ENCODE assay signal across 21 cellular contexts in the genomic region with DNA sequence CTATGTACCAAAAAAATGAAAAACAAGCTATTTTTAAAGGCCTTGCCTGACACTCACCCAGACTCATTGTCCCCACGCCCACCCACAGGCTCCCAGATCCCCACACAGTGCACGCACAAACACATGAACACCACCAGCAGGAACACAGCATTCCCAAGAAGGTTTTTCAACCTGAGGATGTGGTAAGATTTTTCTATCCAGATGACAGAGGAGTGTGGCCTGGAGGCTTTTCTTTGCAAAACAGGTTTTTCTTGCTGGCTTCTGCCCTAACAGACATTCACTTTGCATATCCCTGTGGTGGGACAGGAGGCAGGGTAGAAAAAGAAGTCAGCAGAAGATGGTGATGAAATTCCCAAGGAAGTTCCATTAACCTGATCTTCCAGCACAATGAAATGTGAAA.
A peak's percentile ranks its signal among the peaks of the same experiment; 100 is the strongest.
DNase-seq lines count a peak whose midpoint lies in the region; ATAC-seq and TF ChIP-seq lines count a peak whose summit lies in the region.
"Had no signal": no experiment of that assay in that cellular context is flagged by ENCODE, and none has a peak within 500 bp of the region (broad histone marks: within the 10 kb centered on the region; RNA-seq: fewer than 3 reads in every experiment).

No MANE protein-coding gene starts in this region.

- H3K27me3 ChIP-seq in smooth muscle cell (ENCODE audit: low read depth), result no peaks in the 10 kb centered on the region
- H3K27me3 ChIP-seq: ovary, spleen had no signal

- H3K4me3 ChIP-seq in smooth muscle cell, result no peak overlapping the region
- H3K4me3 ChIP-seq: coronary artery, mucosa of descending colon, ovary, spleen had no signal

- H3K27ac ChIP-seq in RWPE1 (no peak overlapping the region), smooth muscle cell (ENCODE audit: low read depth) (peak overlapping the region; percentile 58)
- H3K27ac ChIP-seq: coronary artery, ovary, spleen had no signal

- ATAC-seq in activated T-cell treated with anti-CD3 and anti-CD28 coated beads, Interleukin-2, amount 50 U/mL, for 72 hours (replicated peaks in 1 of 2), result no peak
- ATAC-seq in HG02852 (IDR thresholded peaks at IDR 0.05; ENCODE audit: unreplicated experiment) (no peak), sciatic nerve (no peak), GM21367 (IDR thresholded peaks at IDR 0.05; ENCODE audit: unreplicated experiment) (no peak)
- ATAC-seq: mucosa of descending colon had no signal

- 53% methylated on average over 2 of the region's 2 CpGs for WGBS in smooth muscle cell (ENCODE audit: low lambda C conversion rate)

- no peak overlapping the region for H3K9ac ChIP-seq in smooth muscle cell (ENCODE audit: low read depth)

- H3F3A ChIP-seq in smooth muscle cell (ENCODE audit: low read depth), result no peaks in the 10 kb centered on the region

- no peak for DNase-seq in activated T-cell treated with anti-CD3 and anti-CD28 coated beads, Interleukin-2, amount 50 U/mL, for 72 hours
- DNase-seq in activated T-cell treated with anti-CD3 and anti-CD28 coated beads, Interleukin-2, amount 50 U/mL, for 1 hour, result no peak
- DNase-seq in RWPE1 (ENCODE audit: low spot score) (peak; percentile 75), iPS DF 4.7 (ENCODE audit: extremely low read depth, low spot score) (peak; percentile 78), smooth muscle cell (lab: John Stamatoyannopoulos, UW; ENCODE audit: unreplicated experiment) (no peak), sciatic nerve (ENCODE audit: low spot score) (no peak)
- DNase-seq: ACHN; activated CD4-positive, alpha-beta T cell treated with anti-CD3 and anti-CD28 coated beads for 48 hours; activated T-cell treated with anti-CD3 and anti-CD28 coated beads, Interleukin-2, amount 50 U/mL, for 24 hours; amniotic stem cell; mucosa of descending colon; NCI-H1105 treated with DMSO at 0.1 percent for 48 hours; NCI-H510A; ovary; RPMI8226; spleen; substantia nigra; T-helper 2 cell had no signal

- no peaks in the 10 kb centered on the region for H3K36me3 ChIP-seq in smooth muscle cell (ENCODE audit: low read depth)
- H3K36me3 ChIP-seq: ovary, spleen had no signal

- no peak overlapping the region for H3K4me3 Mint-ChIP-seq in activated T-cell treated with anti-CD3 and anti-CD28 coated beads, Interleukin-2, amount 50 U/mL, for 72 hours
- H3K4me3 Mint-ChIP-seq: activated T-cell treated with anti-CD3 and anti-CD28 coated beads, Interleukin-2, amount 50 U/mL, for 24 hours had no signal

- H3K4me1 Mint-ChIP-seq in activated T-cell treated with anti-CD3 and anti-CD28 coated beads, Interleukin-2, amount 50 U/mL, for 72 hours (ENCODE audit: low read depth), result peaks cover 37% of the 10 kb centered on the region

- intact Hi-C loops in sciatic nerve (cut with DNase I), result no loop called here

- POLR2A ChIA-PET in RWPE1 (lab: Yijun Ruan, JAX; ENCODE audit: low non-redundant PET), result no interaction called here

- peak overlapping the region; percentile 64 for H3K27ac Mint-ChIP-seq in activated T-cell treated with anti-CD3 and anti-CD28 coated beads, Interleukin-2, amount 50 U/mL, for 72 hours
- H3K27ac Mint-ChIP-seq: activated T-cell treated with anti-CD3 and anti-CD28 coated beads, Interleukin-2, amount 50 U/mL, for 24 hours had no signal

- no peaks in the 10 kb centered on the region for H3K27me3 Mint-ChIP-seq in activated T-cell treated with anti-CD3 and anti-CD28 coated beads, Interleukin-2, amount 50 U/mL, for 72 hours (ENCODE audit: low read depth)
- H3K27me3 Mint-ChIP-seq: activated T-cell treated with anti-CD3 and anti-CD28 coated beads, Interleukin-2, amount 50 U/mL, for 24 hours had no signal

- no peaks in the 10 kb centered on the region for H3K4me1 ChIP-seq in smooth muscle cell (ENCODE audit: low read depth)

- H3K36me3 Mint-ChIP-seq in activated T-cell treated with anti-CD3 and anti-CD28 coated beads, Interleukin-2, amount 50 U/mL, for 72 hours (ENCODE audit: insufficient read depth in 2 of 2), result no peaks in the 10 kb centered on the region

- no peaks in the 10 kb centered on the region for H3K9me3 Mint-ChIP-seq in activated T-cell treated with anti-CD3 and anti-CD28 coated beads, Interleukin-2, amount 50 U/mL, for 72 hours
- H3K9me3 Mint-ChIP-seq: activated T-cell treated with anti-CD3 and anti-CD28 coated beads, Interleukin-2, amount 50 U/mL, for 24 hours had no signal

- H4K20me1 ChIP-seq in smooth muscle cell (ENCODE audit: low read depth), result peaks cover 7% of the 10 kb centered on the region

- H3K9me3 ChIP-seq in smooth muscle cell (replicated peaks; ENCODE audit: low read depth), result no peaks in the 10 kb centered on the region
- H3K9me3 ChIP-seq: mucosa of descending colon, ovary, spleen had no signal

- H2AFZ ChIP-seq in smooth muscle cell (ENCODE audit: low read depth), result no peak overlapping the region

- H3K79me2 ChIP-seq in smooth muscle cell (ENCODE audit: low read depth), result peaks cover 9% of the 10 kb centered on the region

- no peak overlapping the region for H3K4me2 ChIP-seq in smooth muscle cell

- CTCF ChIA-PET in RWPE1 (lab: Yijun Ruan, JAX), result interaction anchor here (0.6 kb wide), 1 partner anchor 57 kb away, joined by 3 read pairs; no protein-coding TSS in a partner anchor

- TF ChIP-seq CTCF in RWPE1 (conservative IDR thresholded peaks at IDR 0.05; ENCODE audit: low read depth), result no peak
- no peak for TF ChIP-seq CTCF in smooth muscle cell (IDR thresholded peaks at IDR 0.05; ENCODE audit: borderline replicate concordance, insufficient read depth, poor library complexity, severe bottlenecking)

Comparison
In these comparisons a context has a peak if more than half of its experiments do, and no peak if none do; other contexts are left out.
1. DNase-seq: peak in RWPE1 (single experiment) and iPS DF 4.7 (single experiment); none in activated T-cell treated with anti-CD3 and anti-CD28 coated beads, Interleukin-2, amount 50 U/mL, for 72 hours (0 of 2), activated T-cell treated with anti-CD3 and anti-CD28 coated beads, Interleukin-2, amount 50 U/mL, for 1 hour (single experiment), smooth muscle cell (single experiment) and sciatic nerve (single experiment).